Comparison of ENCODE assay signal across 1 cellular context in the genomic region with DNA sequence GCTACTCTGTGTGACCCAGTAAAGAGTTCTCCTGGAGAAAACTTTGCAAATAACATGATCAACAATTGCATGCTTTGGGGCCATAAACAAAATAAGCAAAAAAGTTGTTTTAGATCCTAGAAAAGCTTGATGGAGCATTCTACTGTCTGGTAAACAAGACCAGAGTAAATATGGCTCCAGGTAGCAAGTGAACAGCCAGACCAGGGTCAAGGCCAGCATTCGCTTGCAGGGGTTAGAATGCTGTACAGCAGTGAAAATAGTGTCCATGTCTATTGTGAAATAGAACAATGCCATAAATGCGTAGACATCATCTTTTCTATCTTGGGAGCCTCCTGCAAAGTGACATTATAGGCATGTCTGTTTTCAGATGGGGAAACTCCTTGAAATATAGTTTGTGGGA.
TF ChIP-seq lines count a peak whose summit lies in the region.

No MANE protein-coding gene starts in this region.

TF ChIP-seq in HepG2, 621 proteins besides CTCF, POLR2A, EP300 and RAD21 (continued from another document and continues in another):
- TF ChIP-seq NFE2L1 (CRISPR knock-in tag; IDR thresholded peaks at IDR 0.05; ENCODE audit: borderline replicate concordance) (no peak), RFX5 (IDR thresholded peaks at IDR 0.05; ENCODE audit: low read depth, low read length) (no peak), GATAD1 (CRISPR knock-in tag; IDR thresholded peaks at IDR 0.05) (0 out of 2 replicates have a peak, but pooled peaks have one; percentile 32), HMG20B (CRISPR knock-in tag; conservative IDR thresholded peaks at IDR 0.05) (no peak), ZKSCAN5 (CRISPR knock-in tag; IDR thresholded peaks at IDR 0.05) (no peak), ESRRA (CRISPR knock-in tag; IDR thresholded peaks at IDR 0.05; ENCODE audit: low read depth) (no peak), ARID2 (CRISPR knock-in tag; IDR thresholded peaks at IDR 0.05; ENCODE audit: borderline replicate concordance) (no peak), TARDBP (CRISPR knock-in tag; IDR thresholded peaks at IDR 0.05) (no peak), PAF1 (CRISPR knock-in tag; IDR thresholded peaks at IDR 0.05) (no peak), CHD4 (IDR thresholded peaks at IDR 0.05; ENCODE audit: borderline replicate concordance, low read length) (no peak), KLF16 (CRISPR knock-in tag; IDR thresholded peaks at IDR 0.05) (peak in 1 of 2 experiments; percentile 57; a peak in 1 of 4 replicates), REXO4 (CRISPR knock-in tag; IDR thresholded peaks at IDR 0.05; ENCODE audit: borderline replicate concordance) (no peak), BRD4 (CRISPR knock-in tag; IDR thresholded peaks at IDR 0.05) (no peak), ZC3H4 (CRISPR knock-in tag; IDR thresholded peaks at IDR 0.05; ENCODE audit: borderline replicate concordance) (no peak), CBX1 (IDR thresholded peaks at IDR 0.05; ENCODE audit: low read depth) (no peak), NR3C1 (CRISPR knock-in tag; IDR thresholded peaks at IDR 0.05) (no peak), MAZ (IDR thresholded peaks at IDR 0.05; ENCODE audit: borderline replicate concordance, low read depth, low read length) (no peak), MAZ (CRISPR knock-in tag; IDR thresholded peaks at IDR 0.05; ENCODE audit: low read depth) (no peak), ZNF83 (CRISPR knock-in tag; IDR thresholded peaks at IDR 0.05; ENCODE audit: borderline replicate concordance) (no peak), ZFAT (CRISPR knock-in tag; conservative IDR thresholded peaks at IDR 0.05) (no peak), ZNF672 (CRISPR knock-in tag; IDR thresholded peaks at IDR 0.05) (no peak), FOXJ3 (CRISPR knock-in tag; IDR thresholded peaks at IDR 0.05; ENCODE audit: borderline replicate concordance) (peak; percentile 62; the same call in 1 of the 2 replicates), ZFP36L2 (CRISPR knock-in tag; IDR thresholded peaks at IDR 0.05) (no peak), ZNF644 (CRISPR knock-in tag; IDR thresholded peaks at IDR 0.05; ENCODE audit: low read depth) (peak; percentile 85; the same call in 1 of the 2 replicates), ZNF75D (CRISPR knock-in tag; IDR thresholded peaks at IDR 0.05; ENCODE audit: borderline replicate concordance) (no peak), SIN3A (IDR thresholded peaks at IDR 0.05; ENCODE audit: borderline replicate concordance, low read depth, low read length) (no peak), ZBTB8A (CRISPR knock-in tag; IDR thresholded peaks at IDR 0.05; ENCODE audit: borderline replicate concordance, low read depth) (no peak), FOXA3 (CRISPR knock-in tag; IDR thresholded peaks at IDR 0.05) (peak; percentile 92), RCOR2 (CRISPR knock-in tag; IDR thresholded peaks at IDR 0.05) (no peak), TOE1 (CRISPR knock-in tag; IDR thresholded peaks at IDR 0.05) (no peak), CHCHD3 (CRISPR knock-in tag; IDR thresholded peaks at IDR 0.05) (no peak), SALL1 (CRISPR knock-in tag; IDR thresholded peaks at IDR 0.05) (peak; percentile 70; the same call in 1 of the 2 replicates), ZBTB42 (CRISPR knock-in tag; IDR thresholded peaks at IDR 0.05) (no peak), TCF7 (IDR thresholded peaks at IDR 0.05; ENCODE audit: low read depth) (0 out of 2 replicates have a peak, but pooled peaks have one; percentile 16)
- TF ChIP-seq, protein P1, sequence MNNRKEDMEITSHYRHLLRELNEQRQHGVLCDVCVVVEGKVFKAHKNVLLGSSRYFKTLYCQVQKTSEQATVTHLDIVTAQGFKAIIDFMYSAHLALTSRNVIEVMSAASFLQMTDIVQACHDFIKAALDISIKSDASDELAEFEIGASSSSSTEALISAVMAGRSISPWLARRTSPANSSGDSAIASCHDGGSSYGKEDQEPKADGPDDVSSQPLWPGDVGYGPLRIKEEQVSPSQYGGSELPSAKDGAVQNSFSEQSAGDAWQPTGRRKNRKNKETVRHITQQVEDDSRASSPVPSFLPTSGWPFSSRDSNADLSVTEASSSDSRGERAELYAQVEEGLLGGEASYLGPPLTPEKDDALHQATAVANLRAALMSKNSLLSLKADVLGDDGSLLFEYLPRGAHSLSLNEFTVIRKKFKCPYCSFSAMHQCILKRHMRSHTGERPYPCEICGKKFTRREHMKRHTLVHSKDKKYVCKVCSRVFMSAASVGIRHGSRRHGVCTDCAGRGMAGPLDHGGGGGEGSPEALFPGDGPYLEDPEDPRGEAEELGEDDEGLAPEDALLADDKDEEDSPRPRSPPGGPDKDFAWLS (CRISPR knock-in tag; IDR thresholded peaks at IDR 0.05; ENCODE audit: borderline replicate concordance): no peak
- TF ChIP-seq, protein P2, sequence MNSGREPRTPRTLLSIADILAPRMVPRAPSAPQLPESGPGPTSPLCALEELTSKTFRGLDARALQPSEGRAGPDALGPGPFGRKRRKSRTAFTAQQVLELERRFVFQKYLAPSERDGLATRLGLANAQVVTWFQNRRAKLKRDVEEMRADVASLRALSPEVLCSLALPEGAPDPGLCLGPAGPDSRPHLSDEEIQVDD (CRISPR knock-in tag; IDR thresholded peaks at IDR 0.05; ENCODE audit: borderline replicate concordance): no peak
- TF ChIP-seq, protein P3, sequence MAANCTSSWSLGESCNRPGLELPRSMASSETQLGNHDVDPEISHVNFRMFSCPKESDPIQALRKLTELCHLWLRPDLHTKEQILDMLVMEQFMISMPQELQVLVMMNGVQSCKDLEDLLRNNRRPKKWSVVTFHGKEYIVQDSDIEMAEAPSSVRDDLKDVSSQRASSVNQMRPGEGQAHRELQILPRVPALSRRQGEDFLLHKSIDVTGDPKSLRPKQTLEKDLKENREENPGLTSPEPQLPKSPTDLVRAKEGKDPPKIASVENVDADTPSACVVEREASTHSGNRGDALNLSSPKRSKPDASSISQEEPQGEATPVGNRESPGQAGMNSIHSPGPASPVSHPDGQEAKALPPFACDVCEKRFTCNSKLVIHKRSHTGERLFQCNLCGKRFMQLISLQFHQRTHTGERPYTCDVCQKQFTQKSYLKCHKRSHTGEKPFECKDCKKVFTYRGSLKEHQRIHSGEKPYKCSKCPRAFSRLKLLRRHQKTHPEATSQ (CRISPR knock-in tag; IDR thresholded peaks at IDR 0.05; ENCODE audit: borderline replicate concordance): no peak
- TF ChIP-seq, protein P4, sequence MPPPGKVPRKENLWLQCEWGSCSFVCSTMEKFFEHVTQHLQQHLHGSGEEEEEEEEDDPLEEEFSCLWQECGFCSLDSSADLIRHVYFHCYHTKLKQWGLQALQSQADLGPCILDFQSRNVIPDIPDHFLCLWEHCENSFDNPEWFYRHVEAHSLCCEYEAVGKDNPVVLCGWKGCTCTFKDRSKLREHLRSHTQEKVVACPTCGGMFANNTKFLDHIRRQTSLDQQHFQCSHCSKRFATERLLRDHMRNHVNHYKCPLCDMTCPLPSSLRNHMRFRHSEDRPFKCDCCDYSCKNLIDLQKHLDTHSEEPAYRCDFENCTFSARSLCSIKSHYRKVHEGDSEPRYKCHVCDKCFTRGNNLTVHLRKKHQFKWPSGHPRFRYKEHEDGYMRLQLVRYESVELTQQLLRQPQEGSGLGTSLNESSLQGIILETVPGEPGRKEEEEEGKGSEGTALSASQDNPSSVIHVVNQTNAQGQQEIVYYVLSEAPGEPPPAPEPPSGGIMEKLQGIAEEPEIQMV (CRISPR knock-in tag; IDR thresholded peaks at IDR 0.05; ENCODE audit: low read depth): no peak
- TF ChIP-seq, protein P5, sequence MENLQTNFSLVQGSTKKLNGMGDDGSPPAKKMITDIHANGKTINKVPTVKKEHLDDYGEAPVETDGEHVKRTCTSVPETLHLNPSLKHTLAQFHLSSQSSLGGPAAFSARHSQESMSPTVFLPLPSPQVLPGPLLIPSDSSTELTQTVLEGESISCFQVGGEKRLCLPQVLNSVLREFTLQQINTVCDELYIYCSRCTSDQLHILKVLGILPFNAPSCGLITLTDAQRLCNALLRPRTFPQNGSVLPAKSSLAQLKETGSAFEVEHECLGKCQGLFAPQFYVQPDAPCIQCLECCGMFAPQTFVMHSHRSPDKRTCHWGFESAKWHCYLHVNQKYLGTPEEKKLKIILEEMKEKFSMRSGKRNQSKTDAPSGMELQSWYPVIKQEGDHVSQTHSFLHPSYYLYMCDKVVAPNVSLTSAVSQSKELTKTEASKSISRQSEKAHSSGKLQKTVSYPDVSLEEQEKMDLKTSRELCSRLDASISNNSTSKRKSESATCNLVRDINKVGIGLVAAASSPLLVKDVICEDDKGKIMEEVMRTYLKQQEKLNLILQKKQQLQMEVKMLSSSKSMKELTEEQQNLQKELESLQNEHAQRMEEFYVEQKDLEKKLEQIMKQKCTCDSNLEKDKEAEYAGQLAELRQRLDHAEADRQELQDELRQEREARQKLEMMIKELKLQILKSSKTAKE (CRISPR knock-in tag; IDR thresholded peaks at IDR 0.05; ENCODE audit: borderline replicate concordance): peak; percentile 79
- TF ChIP-seq, protein P6, sequence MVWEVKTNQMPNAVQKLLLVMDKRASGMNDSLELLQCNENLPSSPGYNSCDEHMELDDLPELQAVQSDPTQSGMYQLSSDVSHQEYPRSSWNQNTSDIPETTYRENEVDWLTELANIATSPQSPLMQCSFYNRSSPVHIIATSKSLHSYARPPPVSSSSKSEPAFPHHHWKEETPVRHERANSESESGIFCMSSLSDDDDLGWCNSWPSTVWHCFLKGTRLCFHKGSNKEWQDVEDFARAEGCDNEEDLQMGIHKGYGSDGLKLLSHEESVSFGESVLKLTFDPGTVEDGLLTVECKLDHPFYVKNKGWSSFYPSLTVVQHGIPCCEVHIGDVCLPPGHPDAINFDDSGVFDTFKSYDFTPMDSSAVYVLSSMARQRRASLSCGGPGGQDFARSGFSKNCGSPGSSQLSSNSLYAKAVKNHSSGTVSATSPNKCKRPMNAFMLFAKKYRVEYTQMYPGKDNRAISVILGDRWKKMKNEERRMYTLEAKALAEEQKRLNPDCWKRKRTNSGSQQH (CRISPR knock-in tag; IDR thresholded peaks at IDR 0.05; ENCODE audit: low read depth): no peak
- TF ChIP-seq, protein P7, sequence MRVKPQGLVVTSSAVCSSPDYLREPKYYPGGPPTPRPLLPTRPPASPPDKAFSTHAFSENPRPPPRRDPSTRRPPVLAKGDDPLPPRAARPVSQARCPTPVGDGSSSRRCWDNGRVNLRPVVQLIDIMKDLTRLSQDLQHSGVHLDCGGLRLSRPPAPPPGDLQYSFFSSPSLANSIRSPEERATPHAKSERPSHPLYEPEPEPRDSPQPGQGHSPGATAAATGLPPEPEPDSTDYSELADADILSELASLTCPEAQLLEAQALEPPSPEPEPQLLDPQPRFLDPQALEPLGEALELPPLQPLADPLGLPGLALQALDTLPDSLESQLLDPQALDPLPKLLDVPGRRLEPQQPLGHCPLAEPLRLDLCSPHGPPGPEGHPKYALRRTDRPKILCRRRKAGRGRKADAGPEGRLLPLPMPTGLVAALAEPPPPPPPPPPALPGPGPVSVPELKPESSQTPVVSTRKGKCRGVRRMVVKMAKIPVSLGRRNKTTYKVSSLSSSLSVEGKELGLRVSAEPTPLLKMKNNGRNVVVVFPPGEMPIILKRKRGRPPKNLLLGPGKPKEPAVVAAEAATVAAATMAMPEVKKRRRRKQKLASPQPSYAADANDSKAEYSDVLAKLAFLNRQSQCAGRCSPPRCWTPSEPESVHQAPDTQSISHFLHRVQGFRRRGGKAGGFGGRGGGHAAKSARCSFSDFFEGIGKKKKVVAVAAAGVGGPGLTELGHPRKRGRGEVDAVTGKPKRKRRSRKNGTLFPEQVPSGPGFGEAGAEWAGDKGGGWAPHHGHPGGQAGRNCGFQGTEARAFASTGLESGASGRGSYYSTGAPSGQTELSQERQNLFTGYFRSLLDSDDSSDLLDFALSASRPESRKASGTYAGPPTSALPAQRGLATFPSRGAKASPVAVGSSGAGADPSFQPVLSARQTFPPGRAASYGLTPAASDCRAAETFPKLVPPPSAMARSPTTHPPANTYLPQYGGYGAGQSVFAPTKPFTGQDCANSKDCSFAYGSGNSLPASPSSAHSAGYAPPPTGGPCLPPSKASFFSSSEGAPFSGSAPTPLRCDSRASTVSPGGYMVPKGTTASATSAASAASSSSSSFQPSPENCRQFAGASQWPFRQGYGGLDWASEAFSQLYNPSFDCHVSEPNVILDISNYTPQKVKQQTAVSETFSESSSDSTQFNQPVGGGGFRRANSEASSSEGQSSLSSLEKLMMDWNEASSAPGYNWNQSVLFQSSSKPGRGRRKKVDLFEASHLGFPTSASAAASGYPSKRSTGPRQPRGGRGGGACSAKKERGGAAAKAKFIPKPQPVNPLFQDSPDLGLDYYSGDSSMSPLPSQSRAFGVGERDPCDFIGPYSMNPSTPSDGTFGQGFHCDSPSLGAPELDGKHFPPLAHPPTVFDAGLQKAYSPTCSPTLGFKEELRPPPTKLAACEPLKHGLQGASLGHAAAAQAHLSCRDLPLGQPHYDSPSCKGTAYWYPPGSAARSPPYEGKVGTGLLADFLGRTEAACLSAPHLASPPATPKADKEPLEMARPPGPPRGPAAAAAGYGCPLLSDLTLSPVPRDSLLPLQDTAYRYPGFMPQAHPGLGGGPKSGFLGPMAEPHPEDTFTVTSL (CRISPR knock-in tag; IDR thresholded peaks at IDR 0.05; ENCODE audit: borderline replicate concordance): peak; percentile 92
- TF ChIP-seq, protein P8, sequence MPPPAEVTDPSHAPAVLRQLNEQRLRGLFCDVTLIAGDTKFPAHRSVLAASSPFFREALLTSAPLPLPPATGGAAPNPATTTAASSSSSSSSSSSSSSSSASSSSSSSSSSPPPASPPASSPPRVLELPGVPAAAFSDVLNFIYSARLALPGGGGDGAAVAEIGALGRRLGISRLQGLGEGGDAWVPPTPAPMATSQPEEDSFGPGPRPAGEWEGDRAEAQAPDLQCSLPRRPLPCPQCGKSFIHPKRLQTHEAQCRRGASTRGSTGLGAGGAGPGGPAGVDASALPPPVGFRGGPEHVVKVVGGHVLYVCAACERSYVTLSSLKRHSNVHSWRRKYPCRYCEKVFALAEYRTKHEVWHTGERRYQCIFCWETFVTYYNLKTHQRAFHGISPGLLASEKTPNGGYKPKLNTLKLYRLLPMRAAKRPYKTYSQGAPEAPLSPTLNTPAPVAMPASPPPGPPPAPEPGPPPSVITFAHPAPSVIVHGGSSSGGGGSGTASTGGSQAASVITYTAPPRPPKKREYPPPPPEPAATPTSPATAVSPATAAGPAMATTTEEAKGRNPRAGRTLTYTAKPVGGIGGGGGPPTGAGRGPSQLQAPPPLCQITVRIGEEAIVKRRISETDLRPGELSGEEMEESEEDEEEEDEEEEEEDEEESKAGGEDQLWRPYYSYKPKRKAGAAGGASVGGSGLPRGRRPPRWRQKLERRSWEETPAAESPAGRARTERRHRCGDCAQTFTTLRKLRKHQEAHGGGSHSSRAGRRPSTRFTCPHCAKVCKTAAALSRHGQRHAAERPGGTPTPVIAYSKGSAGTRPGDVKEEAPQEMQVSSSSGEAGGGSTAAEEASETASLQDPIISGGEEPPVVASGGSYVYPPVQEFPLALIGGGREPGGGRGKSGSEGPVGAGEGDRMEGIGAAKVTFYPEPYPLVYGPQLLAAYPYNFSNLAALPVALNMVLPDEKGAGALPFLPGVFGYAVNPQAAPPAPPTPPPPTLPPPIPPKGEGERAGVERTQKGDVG (CRISPR knock-in tag; IDR thresholded peaks at IDR 0.05; ENCODE audit: borderline replicate concordance): no peak
- TF ChIP-seq, protein P9, sequence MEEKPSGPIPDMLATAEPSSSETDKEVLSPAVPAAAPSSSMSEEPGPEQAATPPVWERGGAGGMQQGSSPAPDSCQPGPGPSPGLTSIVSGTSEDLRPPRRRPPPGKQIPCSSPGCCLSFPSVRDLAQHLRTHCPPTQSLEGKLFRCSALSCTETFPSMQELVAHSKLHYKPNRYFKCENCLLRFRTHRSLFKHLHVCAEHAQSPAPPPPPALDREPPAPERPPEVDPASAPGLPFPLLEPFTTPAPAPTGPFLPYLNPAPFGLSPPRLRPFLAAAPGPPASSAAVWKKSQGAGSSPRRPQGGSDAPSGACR (CRISPR knock-in tag; IDR thresholded peaks at IDR 0.05): no peak
